In the genomic region with DNA sequence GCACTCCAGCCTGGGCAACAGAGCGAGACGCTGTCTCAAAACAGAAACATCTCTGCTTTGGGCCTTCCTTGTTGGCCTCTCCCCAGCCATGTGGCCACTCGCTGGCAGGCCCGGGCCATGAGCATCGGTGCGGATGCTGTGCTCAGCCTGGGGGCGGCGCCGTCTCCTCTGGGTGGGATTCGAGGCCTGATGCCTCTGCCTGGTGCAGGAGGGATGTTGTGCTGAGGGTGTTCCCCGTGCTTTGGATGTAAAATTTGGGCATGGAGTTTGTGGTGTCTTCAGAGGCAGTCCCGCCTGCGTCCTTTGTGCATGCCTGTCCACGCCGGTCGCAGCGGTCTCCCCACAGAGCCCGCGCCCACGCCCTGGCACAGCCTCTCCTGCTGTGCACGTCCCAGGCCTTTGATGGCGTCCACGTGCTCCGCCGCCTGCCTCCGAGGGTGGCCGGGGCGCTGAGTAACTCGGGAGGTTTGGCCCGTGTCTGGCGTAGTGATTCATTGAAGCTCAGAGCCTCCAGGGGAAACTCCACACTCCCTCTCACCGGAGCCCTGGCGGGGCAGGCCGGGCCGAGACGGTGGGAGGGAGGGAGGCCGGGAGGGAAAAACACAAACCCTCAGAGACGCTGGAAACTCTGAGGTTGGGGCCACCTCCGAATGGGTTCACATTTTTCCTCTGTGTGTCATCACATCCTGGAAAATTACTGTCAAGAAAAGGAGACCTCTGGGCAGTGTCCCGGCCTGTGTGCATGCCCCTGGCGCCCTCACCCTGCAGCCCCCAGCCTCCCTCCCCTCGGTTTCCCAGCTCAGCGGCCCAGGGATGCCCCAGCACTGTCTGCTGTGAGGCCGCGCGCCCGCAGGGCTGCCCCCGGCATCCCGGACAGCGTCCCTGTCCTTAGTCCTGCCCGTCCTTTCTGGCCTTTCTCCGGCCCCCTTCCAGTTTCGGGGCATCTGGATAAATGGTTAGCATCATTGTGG, we compare ENCODE assay signal across 1 cellular context.
TF ChIP-seq lines count a peak whose summit lies in the region.

No MANE protein-coding gene starts in this region.

TF ChIP-seq in H1, 55 proteins besides CTCF, POLR2A, EP300 and RAD21:
- TF ChIP-seq TAF1 (IDR thresholded peaks at IDR 0.05; ENCODE audit: low read depth, low read length) (no peak), GTF2F1 (IDR thresholded peaks at IDR 0.05; ENCODE audit: borderline replicate concordance, low read depth, low read length) (no peak), ZNF274 (IDR thresholded peaks at IDR 0.05; ENCODE audit: borderline replicate concordance, extremely low read depth, low read length) (no peak), CBX8 (IDR thresholded peaks at IDR 0.05; ENCODE audit: borderline replicate concordance, low read depth, low read length) (no peak), NANOG (IDR thresholded peaks at IDR 0.05; ENCODE audit: insufficient read depth, low read depth, low read length, poor library complexity, severe bottlenecking) (no peak), EZH2 (IDR thresholded peaks at IDR 0.05; ENCODE audit: low read depth, low read length, severe bottlenecking) (no peak), CHD1 (IDR thresholded peaks at IDR 0.05; ENCODE audit: low read depth, low read length) (no peak), HDAC6 (IDR thresholded peaks at IDR 0.05; ENCODE audit: low read depth, low read length) (no peak), RBBP5 (IDR thresholded peaks at IDR 0.05; ENCODE audit: borderline replicate concordance, low read depth, low read length) (no peak), BACH1 (IDR thresholded peaks at IDR 0.05; ENCODE audit: low read length) (no peak), RFX5 (IDR thresholded peaks at IDR 0.05; ENCODE audit: borderline replicate concordance, low read depth, low read length) (no peak), CBX5 (IDR thresholded peaks at IDR 0.05; ENCODE audit: low read depth, low read length) (no peak), TBP (IDR thresholded peaks at IDR 0.05; ENCODE audit: low read depth, low read length) (no peak), SP2 (IDR thresholded peaks at IDR 0.05; ENCODE audit: low read length) (no peak)
- TF ChIP-seq, protein P1, sequence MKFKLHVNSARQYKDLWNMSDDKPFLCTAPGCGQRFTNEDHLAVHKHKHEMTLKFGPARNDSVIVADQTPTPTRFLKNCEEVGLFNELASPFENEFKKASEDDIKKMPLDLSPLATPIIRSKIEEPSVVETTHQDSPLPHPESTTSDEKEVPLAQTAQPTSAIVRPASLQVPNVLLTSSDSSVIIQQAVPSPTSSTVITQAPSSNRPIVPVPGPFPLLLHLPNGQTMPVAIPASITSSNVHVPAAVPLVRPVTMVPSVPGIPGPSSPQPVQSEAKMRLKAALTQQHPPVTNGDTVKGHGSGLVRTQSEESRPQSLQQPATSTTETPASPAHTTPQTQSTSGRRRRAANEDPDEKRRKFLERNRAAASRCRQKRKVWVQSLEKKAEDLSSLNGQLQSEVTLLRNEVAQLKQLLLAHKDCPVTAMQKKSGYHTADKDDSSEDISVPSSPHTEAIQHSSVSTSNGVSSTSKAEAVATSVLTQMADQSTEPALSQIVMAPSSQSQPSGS (IDR thresholded peaks at IDR 0.05; ENCODE audit: low read length), result no peak
- TF ChIP-seq, protein P2, sequence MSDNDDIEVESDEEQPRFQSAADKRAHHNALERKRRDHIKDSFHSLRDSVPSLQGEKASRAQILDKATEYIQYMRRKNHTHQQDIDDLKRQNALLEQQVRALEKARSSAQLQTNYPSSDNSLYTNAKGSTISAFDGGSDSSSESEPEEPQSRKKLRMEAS (IDR thresholded peaks at IDR 0.05), result no peak
